ENCODE assay signal across 7 cellular contexts in genomic region chr6:32110632-32111031, GRCh38. TPM values are rescaled to one million over a fixed set of nuclear protein-coding genes. Genes with fewer than 3 reads are reported as not detected.
DNase-seq lines count a peak whose midpoint lies in the region; TF ChIP-seq lines count a peak whose summit lies in the region.
"Had no signal": no experiment of that assay in that cellular context is flagged by ENCODE, and none has a peak within 500 bp of the region (broad histone marks: within the 10 kb centered on the region; RNA-seq: fewer than 3 reads in every experiment).

No MANE protein-coding gene starts in this region.

- no peak for DNase-seq in ascending aorta (ENCODE audit: low spot score in 2 of 2)
- no peak for DNase-seq in HuH-7.5 (ENCODE audit: low spot score)
- no peak for DNase-seq in cerebellar nuclear complex (lab: John Stamatoyannopoulos, UW)
- DNase-seq: activated CD8-positive, alpha-beta memory T cell treated with anti-CD3 and anti-CD28 coated beads, Interleukin-2, amount 50 U/mL, for 48 hours; hippocampal formation; NCI-H526 had no signal

- no peak overlapping the region for H3K4me2 ChIP-seq in parathyroid adenoma (ENCODE audit: low read length)

- H3K4me1 ChIP-seq in ascending aorta (peaks cover 14 to 59% of the 10 kb centered on the region in 2 donors), parathyroid adenoma (peaks cover 7% of the 10 kb centered on the region)

- no peaks in the 10 kb centered on the region for H3K27me3 ChIP-seq in ascending aorta
- no peaks in the 10 kb centered on the region for H3K27me3 ChIP-seq in parathyroid adenoma (ENCODE audit: control insufficient read depth, insufficient read depth, low read length)

- H3K36me3 ChIP-seq in ascending aorta = peaks cover 0 to 3% of the 10 kb centered on the region in 2 donors
- H3K36me3 ChIP-seq in parathyroid adenoma (ENCODE audit: control insufficient read depth, insufficient read depth, low read length) = no peaks in the 10 kb centered on the region

- no peaks in the 10 kb centered on the region for H3K79me2 ChIP-seq in parathyroid adenoma

- intact Hi-C loops in ascending aorta (cut with DNase I) = loop anchor here (1.0 kb wide), 1 partner anchor 22 kb away; no protein-coding TSS in a partner anchor

- TF ChIP-seq CTCF in ascending aorta (IDR thresholded peaks at IDR 0.05) = no peak
- TF ChIP-seq CTCF in parathyroid adenoma (IDR thresholded peaks at IDR 0.05) = no peak

- H3K4me3 ChIP-seq in ascending aorta = no peak overlapping the region
- H3K4me3 ChIP-seq in parathyroid adenoma (ENCODE audit: low read depth, low read length) = no peak overlapping the region

- peak overlapping the region; percentile 68 to 81 for H3K27ac ChIP-seq in ascending aorta
- H3K27ac ChIP-seq in parathyroid adenoma = peak overlapping the region; percentile 33

- no peak overlapping the region for H3K9ac ChIP-seq in parathyroid adenoma

- H3K9me3 ChIP-seq in ascending aorta (no peaks in the 10 kb centered on the region), parathyroid adenoma (ENCODE audit: control insufficient read depth, low read length) (no peaks in the 10 kb centered on the region)

- H2AFZ ChIP-seq in parathyroid adenoma = no peak overlapping the region

RNA-seq across cellular contexts. Expression of gene TNXB, which starts 1.5 kb away (rescaled TPM):
- total RNA-seq in ascending aorta = 493 TPM

RNA-seq across cellular contexts. Expression of gene ATF6B, which starts 17.4 kb away (rescaled TPM):
- total RNA-seq in ascending aorta = 123 TPM

RNA-seq across cellular contexts. Expression of gene FKBPL, which starts 19.5 kb away (rescaled TPM):
- not detected for total RNA-seq in ascending aorta

RNA-seq across cellular contexts. Expression of gene PRRT1, which starts 41.1 kb away (rescaled TPM):
- total RNA-seq in ascending aorta = 1.4 TPM

RNA-seq across cellular contexts. Expression of gene PPT2, which starts 43.3 kb away (rescaled TPM):
- total RNA-seq in ascending aorta = 839 TPM
